Comparison of ENCODE assay signal across 8 cellular contexts in genomic region chr10:6050801-6051445, GRCh38. TPM values are rescaled to one million over a fixed set of nuclear protein-coding genes. Genes with fewer than 3 reads are reported as not detected.
DNase-seq lines count a peak whose midpoint lies in the region; ATAC-seq and TF ChIP-seq lines count a peak whose summit lies in the region.

No MANE protein-coding gene starts in this region.

- peaks cover 80% of the 10 kb centered on the region for H3K36me3 Mint-ChIP-seq in activated CD8-positive, alpha-beta T cell treated with anti-CD3 and anti-CD28 coated beads, Interleukin-2, amount 10 ng/mL, durations not matched to agents 7 days and 5 days (ENCODE audit: low read depth)
- H3K36me3 Mint-ChIP-seq in nephron (ENCODE audit: low read depth) = no peaks in the 10 kb centered on the region

- peak; percentile 72 for DNase-seq in GM10266 (ENCODE audit: extremely low spot score)
- peak; percentile 36 for DNase-seq in GOT3 (lab: John Stamatoyannopoulos, UW)
- DNase-seq in M059J (ENCODE audit: low read depth) = peak; percentile 70
- peak; percentile 96 for DNase-seq in activated CD8-positive, alpha-beta T cell treated with anti-CD3 and anti-CD28 coated beads, Interleukin-2, amount 10 ng/mL, durations not matched to agents 7 days and 5 days
- DNase-seq in effector memory CD4-positive, alpha-beta T cell = peak; percentile 94 to 97 (median 96)
- DNase-seq in testis = peak; percentile 57
- DNase-seq in iPS-NIHi11 (ENCODE audit: low spot score) = no peak

- peak overlapping the region; percentile 98 for H3K27ac Mint-ChIP-seq in activated CD8-positive, alpha-beta T cell treated with anti-CD3 and anti-CD28 coated beads, Interleukin-2, amount 10 ng/mL, durations not matched to agents 7 days and 5 days
- no peak overlapping the region for H3K27ac Mint-ChIP-seq in nephron

- H3K27me3 ChIP-seq in effector memory CD4-positive, alpha-beta T cell (replicated peaks; ENCODE audit: control insufficient read depth, insufficient read depth, low read length, poor library complexity, severe bottlenecking) = no peaks in the 10 kb centered on the region
- H3K27me3 ChIP-seq in testis = no peaks in the 10 kb centered on the region

- peak overlapping the region; percentile 64 for H3K4me3 ChIP-seq in effector memory CD4-positive, alpha-beta T cell (ENCODE audit: insufficient read depth, low read depth, low read length, poor library complexity, severe bottlenecking)
- peak overlapping the region; percentile 14 to 23 for H3K4me3 ChIP-seq in testis

- TF ChIP-seq CTCF in GM10266 (IDR thresholded peaks at IDR 0.05; ENCODE audit: control insufficient read depth, insufficient read depth, low read depth, missing control alignments) (peak; percentile 43), nephron (IDR thresholded peaks at IDR 0.05; ENCODE audit: unreplicated experiment in 3 of 3) (no peak), testis (IDR thresholded peaks at IDR 0.05) (peak in 1 of 3 experiments; percentile 17)

- WGBS in testis, 2 donors = 47 to 50% methylated on average over 16 to 18 of the region's 18 CpGs

- CTCF ChIA-PET in activated CD8-positive, alpha-beta T cell treated with anti-CD3 and anti-CD28 coated beads, Interleukin-2, amount 10 ng/mL, durations not matched to agents 7 days and 5 days (lab: Charles Lee) = interaction anchor here (0.8 to 7.5 kb wide), 19 partner anchors 9 to 364 kb away, joined by 3 to 81 read pairs (median 12); partner anchors contain the start of genes IL15RA and IL2RA

- peak; percentile 74 for ATAC-seq in activated CD8-positive, alpha-beta T cell treated with anti-CD3 and anti-CD28 coated beads, Interleukin-2, amount 10 ng/mL, durations not matched to agents 7 days and 5 days

- POLR2A ChIA-PET in activated CD8-positive, alpha-beta T cell treated with anti-CD3 and anti-CD28 coated beads, Interleukin-2, amount 10 ng/mL, durations not matched to agents 7 days and 5 days (lab: Charles Lee) = interaction anchor here (0.8 to 7.1 kb wide), 11 partner anchors 10 to 115 kb away, joined by 3 to 134 read pairs (median 9); partner anchors contain the start of gene IL2RA

- peaks cover 85% of the 10 kb centered on the region for H3K4me1 Mint-ChIP-seq in activated CD8-positive, alpha-beta T cell treated with anti-CD3 and anti-CD28 coated beads, Interleukin-2, amount 10 ng/mL, durations not matched to agents 7 days and 5 days (ENCODE audit: low read depth)
- H3K4me1 Mint-ChIP-seq in nephron = no peaks in the 10 kb centered on the region

- peak overlapping the region; percentile 88 for H3K4me3 Mint-ChIP-seq in activated CD8-positive, alpha-beta T cell treated with anti-CD3 and anti-CD28 coated beads, Interleukin-2, amount 10 ng/mL, durations not matched to agents 7 days and 5 days
- peak overlapping the region in 2 of 3 experiments; percentile 17 to 44 for H3K4me3 Mint-ChIP-seq in nephron

- peak overlapping the region; percentile 96 for H3K27ac ChIP-seq in effector memory CD4-positive, alpha-beta T cell (ENCODE audit: insufficient read depth, low read length, poor library complexity, severe bottlenecking)
- peak overlapping the region in 1 of 2 donors; percentile 23 for H3K27ac ChIP-seq in testis

- H3K27me3 Mint-ChIP-seq in activated CD8-positive, alpha-beta T cell treated with anti-CD3 and anti-CD28 coated beads, Interleukin-2, amount 10 ng/mL, durations not matched to agents 7 days and 5 days (ENCODE audit: low read depth) = no peaks in the 10 kb centered on the region
- H3K27me3 Mint-ChIP-seq in nephron (ENCODE audit: low read depth) = peaks cover 44% of the 10 kb centered on the region

- no peaks in the 10 kb centered on the region for H3K9me3 ChIP-seq in effector memory CD4-positive, alpha-beta T cell (ENCODE audit: control insufficient read depth, low read length)
- no peaks in the 10 kb centered on the region for H3K9me3 ChIP-seq in testis

- H3K36me3 ChIP-seq in effector memory CD4-positive, alpha-beta T cell (ENCODE audit: control insufficient read depth, insufficient read depth, low read length) = peaks cover 3% of the 10 kb centered on the region
- no peaks in the 10 kb centered on the region for H3K36me3 ChIP-seq in testis (ENCODE audit: low read depth, missing control alignments)

- intact Hi-C loops in testis (cut with DNase I; ENCODE audit: low total_unique reads) = no loop called here

- no peaks in the 10 kb centered on the region for H3K9me3 Mint-ChIP-seq in activated CD8-positive, alpha-beta T cell treated with anti-CD3 and anti-CD28 coated beads, Interleukin-2, amount 10 ng/mL, durations not matched to agents 7 days and 5 days (ENCODE audit: insufficient read depth)
- no peaks in the 10 kb centered on the region for H3K9me3 Mint-ChIP-seq in nephron

- no peak for TF ChIP-seq POLR2A in testis (IDR thresholded peaks at IDR 0.05)

- H3K4me1 ChIP-seq in effector memory CD4-positive, alpha-beta T cell (ENCODE audit: control insufficient read depth, insufficient read depth, low read length, poor library complexity, severe bottlenecking) = peaks cover 72% of the 10 kb centered on the region
- no peaks in the 10 kb centered on the region for H3K4me1 ChIP-seq in testis

RNA-seq across cellular contexts. Expression of gene IL2RA, which starts 11.2 kb away (rescaled TPM):
- total RNA-seq in M059J (2014; rRNA removed; shearing (Covaris generic)) = not detected in 2 replicates
- total RNA-seq in activated CD8-positive, alpha-beta T cell treated with anti-CD3 and anti-CD28 coated beads, Interleukin-2, amount 10 ng/mL, durations not matched to agents 7 days and 5 days = 100 to 1,000 TPM; 174 to 177 TPM
- under 1 TPM in 1 of 2 donors, not detected in 1; 0.62 TPM for total RNA-seq in testis
- polyA plus RNA-seq in testis (ENCODE audit: insufficient read depth, low read depth, low replicate concordance) = 1.0 TPM

RNA-seq across cellular contexts. Expression of gene RBM17, which starts 37.9 kb away (rescaled TPM):
- total RNA-seq in M059J (2014; rRNA removed; shearing (Covaris generic)) = 15.5 and 17.1 TPM in 2 replicates
- total RNA-seq in activated CD8-positive, alpha-beta T cell treated with anti-CD3 and anti-CD28 coated beads, Interleukin-2, amount 10 ng/mL, durations not matched to agents 7 days and 5 days = 100 to 1,000 TPM; 213 to 217 TPM
- 100 to 1,000 TPM; 114 to 121 TPM for total RNA-seq in testis
- polyA plus RNA-seq in testis (ENCODE audit: insufficient read depth, low read depth, low replicate concordance) = 145 TPM

Comparison
In these comparisons a context has a peak if more than half of its experiments do, and no peak if none do; other contexts are left out.
1. RNA of gene IL2RA, which starts 11.2 kb away (total RNA-seq): 174 to 177 TPM in activated CD8-positive, alpha-beta T cell treated with anti-CD3 and anti-CD28 coated beads, Interleukin-2, amount 10 ng/mL, durations not matched to agents 7 days and 5 days; 0.62 TPM in testis and not detected in M059J; every median in the first group is over 100 times any median in the second.